ENCODE assay signal across 1 cellular context in genomic region chr4:10162341-10163000, GRCh38.
TF ChIP-seq lines count a peak whose summit lies in the region.

No MANE protein-coding gene starts in this region.

TF ChIP-seq in liver, 16 proteins besides CTCF, POLR2A, EP300 and RAD21 (continued from another document):
- TF ChIP-seq FOXA2 (IDR thresholded peaks at IDR 0.05) (peak; percentile 64), HNF4A (conservative IDR thresholded peaks at IDR 0.05) (peak; percentile 92 to 95), TAF1 (conservative IDR thresholded peaks at IDR 0.05) (no peak), FOXA1 (IDR thresholded peaks at IDR 0.05) (no peak), NR2F2 (IDR thresholded peaks at IDR 0.05) (no peak), ZBTB33 (IDR thresholded peaks at IDR 0.05) (peak; percentile 38), EGR1 (IDR thresholded peaks at IDR 0.05; ENCODE audit: low read depth in 2 of 2) (no peak), GABPA (IDR thresholded peaks at IDR 0.05 in 1 of 2, conservative IDR thresholded peaks at IDR 0.05 in 1 of 2) (no peak)
- TF ChIP-seq, protein P1, sequence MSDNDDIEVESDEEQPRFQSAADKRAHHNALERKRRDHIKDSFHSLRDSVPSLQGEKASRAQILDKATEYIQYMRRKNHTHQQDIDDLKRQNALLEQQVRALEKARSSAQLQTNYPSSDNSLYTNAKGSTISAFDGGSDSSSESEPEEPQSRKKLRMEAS (IDR thresholded peaks at IDR 0.05): peak; percentile 38
TF ChIP-seq in liver: peak in this region for 10.
